8 cellular contexts compared by ENCODE assay signal in genomic region chr12:30286345-30286926, GRCh38.
DNase-seq lines count a peak whose midpoint lies in the region; ATAC-seq, FAIRE-seq and TF ChIP-seq lines count a peak whose summit lies in the region.

No MANE protein-coding gene starts in this region.

- DNase-seq in DMS153 (lab: John Stamatoyannopoulos, UW) (peak; percentile 0), KBM-7 (peak; percentile 19), WTC11 (ENCODE audit: low spot score) (no peak), HepG2 (ENCODE audit: low spot score) (peak; percentile 6), transverse colon (no peak), GM13976 (ENCODE audit: low spot score) (no peak)
- no peak for DNase-seq in stimulated activated CD4-positive, alpha-beta T cell treated with anti-CD3 and anti-CD28 coated beads, Interleukin-4, amount 100 ng/mL, for 4 hours

- H3K36me3 ChIP-seq in HepG2 (replicated peaks in 1 of 2; ENCODE audit: control insufficient read depth in 1 of 2, insufficient read depth in 2 of 2, low read length in 2 of 2) (no peaks in the 10 kb centered on the region), transverse colon (no peaks in the 10 kb centered on the region)

- in situ Hi-C loops in KBM-7 (cut with MboI; ENCODE audit: low pct_unique_long_range_greater_than_20kb, low sequenced_read_pairs) (no loop called here), HepG2 (cut with HindIII; ENCODE audit: extremely low pct_ligation_motif_present, low pct_unique_long_range_greater_than_20kb) (no loop called here), transverse colon (cut with MboI; ENCODE audit: low pct_ligation_motif_present in 1 of 4, low pct_unique_long_range_greater_than_20kb in 1 of 4, low sequenced_read_pairs in 3 of 4) (no loop called here), GM13976 (cut with MboI; ENCODE audit: low sequenced_read_pairs, unreplicated experiment) (no loop called here)

- H3K36me3 Mint-ChIP-seq in WTC11: peaks cover 2% of the 10 kb centered on the region; the same call in 1 of the 2 replicates

- no peaks in the 10 kb centered on the region for H4K20me1 ChIP-seq in HepG2 (ENCODE audit: insufficient read depth, low read length)

- TF ChIP-seq RAD21 in HepG2 (CRISPR knock-in tag; IDR thresholded peaks at IDR 0.05): no peak

- no peaks in the 10 kb centered on the region for H3K79me2 ChIP-seq in HepG2 (ENCODE audit: insufficient read depth, low read length)

- no peaks in the 10 kb centered on the region for H3K27me3 Mint-ChIP-seq in WTC11 (ENCODE audit: low read depth)

- no peak for FAIRE-seq in HepG2 (lab: Jason Lieb, UNC)

- no peak for TF ChIP-seq EP300 in HepG2 (IDR thresholded peaks at IDR 0.05; ENCODE audit: low read depth in 2 of 2, low read length in 2 of 2)
- no peak for TF ChIP-seq EP300 in HepG2 (CRISPR knock-in tag; IDR thresholded peaks at IDR 0.05; ENCODE audit: borderline replicate concordance)
- no peak for TF ChIP-seq EP300 in transverse colon (IDR thresholded peaks at IDR 0.05; ENCODE audit: low read depth)

- H2AFZ ChIP-seq in HepG2 (ENCODE audit: low read length): no peak overlapping the region

- H3K4me3 Mint-ChIP-seq in WTC11: no peak overlapping the region

- intact Hi-C loops in HepG2 (cut with micrococcal nuclease; ENCODE audit: unreplicated experiment) (loop anchor here (10.0 kb wide), 2 partner anchors 732 to 772 kb away; no protein-coding TSS in a partner anchor), transverse colon (cut with DNase I; ENCODE audit: low total_unique reads) (no loop called here)

- CTCF ChIA-PET in WTC11 (lab: Charles Lee): no interaction called here
- CTCF ChIA-PET in HepG2 (lab: Yijun Ruan, JAX; ENCODE audit: low intra/inter-chr PET ratio, low total read pairs): no interaction called here

- BruUV-seq in HepG2 (replicated peaks; lab: Mats Ljungman, UMichigan): no TSS peak

- TF ChIP-seq CTCF in WTC11 (IDR thresholded peaks at IDR 0.05) (0 out of 2 replicates have a peak, but pooled peaks have one; percentile 15), HepG2 (CRISPR knock-in tag; IDR thresholded peaks at IDR 0.05) (0 out of 2 replicates have a peak, but pooled peaks have one; percentile 28), transverse colon (IDR thresholded peaks at IDR 0.05) (peak in 2 of 5 experiments; percentile 6 to 16), GM13976 (IDR thresholded peaks at IDR 0.05; ENCODE audit: borderline replicate concordance, control extremely low read depth, extremely low read depth, insufficient read depth, missing control alignments) (no peak)

- H3K4me1 Mint-ChIP-seq in WTC11: no peaks in the 10 kb centered on the region

- H3K4me2 ChIP-seq in HepG2 (ENCODE audit: low read depth, low read length): no peak overlapping the region

- H3K9me3 Mint-ChIP-seq in WTC11: peaks cover 4% of the 10 kb centered on the region

- WGBS in HepG2 (ENCODE audit: low lambda C conversion rate): 0% methylated on average over 1 of the region's 1 CpG
- WGBS in transverse colon (ENCODE audit: low coverage in 1 of 2), 2 donors: 19 to 33% methylated on average over 1 of the region's 1 CpG

- POLR2A ChIA-PET in WTC11 (lab: Charles Lee) (no interaction called here), HepG2 (lab: Yijun Ruan, JAX) (no interaction called here)

- H3K27me3 ChIP-seq in HepG2 (ENCODE audit: control insufficient read depth in 1 of 2, insufficient read depth in 2 of 2, low read length in 2 of 2) (no peaks in the 10 kb centered on the region), transverse colon (no peaks in the 10 kb centered on the region)

- TF ChIP-seq POLR2A in HepG2 (IDR thresholded peaks at IDR 0.05; ENCODE audit: insufficient read depth in 1 of 2, low read depth in 2 of 2, low read length in 2 of 2) (no peak), transverse colon (IDR thresholded peaks at IDR 0.05) (no peak)

- no peak overlapping the region for H3K27ac ChIP-seq in HepG2 (ENCODE audit: extremely low read length, insufficient read depth, low read length)
- H3K27ac ChIP-seq in transverse colon: no peak overlapping the region

- no peaks in the 10 kb centered on the region for H3K4me1 ChIP-seq in HepG2 (ENCODE audit: insufficient read depth, low read length)
- no peaks in the 10 kb centered on the region for H3K4me1 ChIP-seq in transverse colon

- H3K9me3 ChIP-seq in HepG2 (ENCODE audit: low read length) (no peaks in the 10 kb centered on the region), transverse colon (no peaks in the 10 kb centered on the region)

- H3K27ac Mint-ChIP-seq in WTC11: no peak overlapping the region

- H3K4me3 ChIP-seq in HepG2 (replicated peaks in 1 of 3; ENCODE audit: insufficient read depth in 1 of 3, low read depth in 2 of 3, low read length in 3 of 3): no peak overlapping the region
- no peak overlapping the region for H3K4me3 ChIP-seq in transverse colon

- ATAC-seq in WTC11 (0 out of 2 replicates have a peak, but pooled peaks have one; percentile 32), HepG2 (no peak), GM21723 (IDR thresholded peaks at IDR 0.05; ENCODE audit: unreplicated experiment) (no peak)

- H3K9ac ChIP-seq in HepG2 (ENCODE audit: insufficient read depth, low read depth, low read length): no peak overlapping the region

TF ChIP-seq in WTC11, 78 proteins besides CTCF, POLR2A, EP300 and RAD21:
- no peak for TF ChIP-seq ZNF423 (CRISPR knock-in tag; IDR thresholded peaks at IDR 0.05)

TF ChIP-seq in HepG2, 621 proteins besides CTCF, POLR2A, EP300 and RAD21:
- TF ChIP-seq ZNF576 (CRISPR knock-in tag; IDR thresholded peaks at IDR 0.05): peak; percentile 72; the same call in 1 of the 2 replicates
- no peak for TF ChIP-seq SNAPC2 (CRISPR knock-in tag; IDR thresholded peaks at IDR 0.05)
- no peak for TF ChIP-seq FOXK1 (CRISPR knock-in tag; IDR thresholded peaks at IDR 0.05; ENCODE audit: borderline replicate concordance, low read depth)
- peak; percentile 37; the same call in 1 of the 2 replicates for TF ChIP-seq STAG1 (CRISPR knock-in tag; IDR thresholded peaks at IDR 0.05)
- TF ChIP-seq ZSCAN30 (CRISPR knock-in tag; IDR thresholded peaks at IDR 0.05): no peak
- TF ChIP-seq NR2F6 (IDR thresholded peaks at IDR 0.05): no peak
- TF ChIP-seq NR2F6 (CRISPR knock-in tag; IDR thresholded peaks at IDR 0.05): no peak
- no peak for TF ChIP-seq THRA (CRISPR knock-in tag; IDR thresholded peaks at IDR 0.05; ENCODE audit: borderline replicate concordance)
- TF ChIP-seq ZFP37 (CRISPR knock-in tag; IDR thresholded peaks at IDR 0.05; ENCODE audit: borderline replicate concordance): no peak

Comparison
In these comparisons a context has a peak if more than half of its experiments do, and no peak if none do; other contexts are left out.
1. DNase-seq: peak in DMS153 (single experiment), KBM-7 (single experiment) and HepG2 (single experiment); none in WTC11 (single experiment), transverse colon (single experiment), stimulated activated CD4-positive, alpha-beta T cell treated with anti-CD3 and anti-CD28 coated beads, Interleukin-4, amount 100 ng/mL, for 4 hours (0 of 2) and GM13976 (single experiment).